In genomic region chr15:37764733-37765191, GRCh38 we compare ENCODE assay signal across 8 cellular contexts.
A peak's percentile ranks its signal among the peaks of the same experiment; 100 is the strongest.
DNase-seq lines count a peak whose midpoint lies in the region; ATAC-seq and TF ChIP-seq lines count a peak whose summit lies in the region.

No MANE protein-coding gene starts in this region.

- ATAC-seq in GM18868 (IDR thresholded peaks at IDR 0.05; ENCODE audit: unreplicated experiment): peak; percentile 39

- intact Hi-C loops in activated T-helper 2 cell treated with anti-CD3 and anti-CD28 coated beads, Interferon-gamma antibody, Interleukin-2, Interleukin-4, amounts not matched to agents 10 μg/mL and 5 μg/mL and 100 μg/mL, durations not matched to agents 14 hours and 24 hours and 36 hours (cut with micrococcal nuclease): loop anchor here (10.0 kb wide), 1 partner anchor 120 kb away; no protein-coding TSS in a partner anchor

- H3K27ac Mint-ChIP-seq in glutamatergic neuron (ENCODE audit: unreplicated experiment): no peak overlapping the region
- no peak overlapping the region for H3K27ac Mint-ChIP-seq in activated T-helper 2 cell treated with anti-CD3 and anti-CD28 coated beads, Interferon-gamma antibody, Interleukin-2, Interleukin-4, amounts not matched to agents 10 μg/mL and 5 μg/mL and 100 μg/mL, durations not matched to agents 14 hours and 24 hours and 36 hours

- H3K4me1 Mint-ChIP-seq in glutamatergic neuron (ENCODE audit: low read depth, unreplicated experiment): no peaks in the 10 kb centered on the region
- peaks cover 3% of the 10 kb centered on the region for H3K4me1 Mint-ChIP-seq in activated T-helper 2 cell treated with anti-CD3 and anti-CD28 coated beads, Interferon-gamma antibody, Interleukin-2, Interleukin-4, amounts not matched to agents 10 μg/mL and 5 μg/mL and 100 μg/mL, durations not matched to agents 14 hours and 24 hours and 36 hours (ENCODE audit: low read depth)

- in situ Hi-C loops in Caki2 (cut with HindIII; ENCODE audit: low pct_unique_long_range_greater_than_20kb, low sequenced_read_pairs): no loop called here

- DNase-seq in Caki2 (ENCODE audit: low read depth) (peak; percentile 44), LNCaP clone FGC (ENCODE audit: low read depth) (no peak), glutamatergic neuron (peak; percentile 19)
- DNase-seq in activated CD4-positive, alpha-beta T cell treated with anti-CD3 and anti-CD28 coated beads, Interleukin-2, amount 50 U/mL, for 48 hours: peak; percentile 15 to 30
- peak; percentile 22 for DNase-seq in stimulated activated CD4-positive, alpha-beta T cell treated with anti-CD3 and anti-CD28 coated beads, Interleukin-1b, Interleukin-23, amount 100 ng/mL, for 48 hours
- DNase-seq in activated T-helper 2 cell treated with anti-CD3 and anti-CD28 coated beads, Interferon-gamma antibody, Interleukin-2, Interleukin-4, amounts not matched to agents 10 μg/mL and 5 μg/mL and 100 μg/mL, durations not matched to agents 14 hours and 24 hours and 36 hours (ENCODE audit: low spot score): no peak
- no peak for DNase-seq in stimulated activated naive CD4-positive, alpha-beta T cell treated with Interleukin-2 at 50 U/mL for 16 hours (lab: John Stamatoyannopoulos, UW)

- no peaks in the 10 kb centered on the region for H3K36me3 Mint-ChIP-seq in glutamatergic neuron (ENCODE audit: unreplicated experiment)
- no peaks in the 10 kb centered on the region for H3K36me3 Mint-ChIP-seq in activated T-helper 2 cell treated with anti-CD3 and anti-CD28 coated beads, Interferon-gamma antibody, Interleukin-2, Interleukin-4, amounts not matched to agents 10 μg/mL and 5 μg/mL and 100 μg/mL, durations not matched to agents 14 hours and 24 hours and 36 hours (ENCODE audit: low read depth)

- H3K4me3 ChIP-seq in LNCaP clone FGC (ENCODE audit: low read depth, low read length): no peak overlapping the region

- no peak overlapping the region for H3K4me3 Mint-ChIP-seq in glutamatergic neuron (ENCODE audit: unreplicated experiment)
- no peak overlapping the region for H3K4me3 Mint-ChIP-seq in activated T-helper 2 cell treated with anti-CD3 and anti-CD28 coated beads, Interferon-gamma antibody, Interleukin-2, Interleukin-4, amounts not matched to agents 10 μg/mL and 5 μg/mL and 100 μg/mL, durations not matched to agents 14 hours and 24 hours and 36 hours (ENCODE audit: low read depth)

- TF ChIP-seq CTCF in LNCaP clone FGC (IDR thresholded peaks at IDR 0.05; ENCODE audit: control insufficient read depth, extremely low read depth, insufficient read depth) (peak; percentile 76), glutamatergic neuron (IDR thresholded peaks at IDR 0.05; ENCODE audit: partially characterized antibody, unreplicated experiment) (peak; percentile 73)

- H3K9me3 Mint-ChIP-seq in glutamatergic neuron (ENCODE audit: unreplicated experiment): no peaks in the 10 kb centered on the region
- no peaks in the 10 kb centered on the region for H3K9me3 Mint-ChIP-seq in activated T-helper 2 cell treated with anti-CD3 and anti-CD28 coated beads, Interferon-gamma antibody, Interleukin-2, Interleukin-4, amounts not matched to agents 10 μg/mL and 5 μg/mL and 100 μg/mL, durations not matched to agents 14 hours and 24 hours and 36 hours

- H3K27me3 Mint-ChIP-seq in glutamatergic neuron (ENCODE audit: unreplicated experiment): no peaks in the 10 kb centered on the region
- H3K27me3 Mint-ChIP-seq in activated T-helper 2 cell treated with anti-CD3 and anti-CD28 coated beads, Interferon-gamma antibody, Interleukin-2, Interleukin-4, amounts not matched to agents 10 μg/mL and 5 μg/mL and 100 μg/mL, durations not matched to agents 14 hours and 24 hours and 36 hours (ENCODE audit: low read depth): no peaks in the 10 kb centered on the region

Comparison
In these comparisons a context has a peak if more than half of its experiments do, and no peak if none do; other contexts are left out.
1. DNase-seq: peak in Caki2 (single experiment), activated CD4-positive, alpha-beta T cell treated with anti-CD3 and anti-CD28 coated beads, Interleukin-2, amount 50 U/mL, for 48 hours (2 of 2), glutamatergic neuron (single experiment) and stimulated activated CD4-positive, alpha-beta T cell treated with anti-CD3 and anti-CD28 coated beads, Interleukin-1b, Interleukin-23, amount 100 ng/mL, for 48 hours (single experiment); none in LNCaP clone FGC (single experiment), activated T-helper 2 cell treated with anti-CD3 and anti-CD28 coated beads, Interferon-gamma antibody, Interleukin-2, Interleukin-4, amounts not matched to agents 10 μg/mL and 5 μg/mL and 100 μg/mL, durations not matched to agents 14 hours and 24 hours and 36 hours (single experiment) and stimulated activated naive CD4-positive, alpha-beta T cell treated with Interleukin-2 at 50 U/mL for 16 hours (single experiment).